Comparison of ENCODE assay signal across 21 cellular contexts in genomic region chr3:67297715-67298475, GRCh38.
"Had no signal": no experiment of that assay in that cellular context is flagged by ENCODE, and none has a peak within 500 bp of the region (broad histone marks: within the 10 kb centered on the region; RNA-seq: fewer than 3 reads in every experiment).

No MANE protein-coding gene starts in this region.

- DNase-seq: IMR-90, Karpas-422, KG1, MG63, NCI-H1092, NCI-H1105 treated with DMSO at 0.1 percent for 48 hours, NCI-H1417 treated with DMSO at 0.1 percent for 48 hours, NCI-H146, NCI-H1694 treated with DMSO at 0.1 percent for 48 hours, NCI-H2029, NCI-H2081 treated with DMSO at 0.1 percent for 48 hours, NCI-H2171, NCI-H226, NCI-H446, NCI-H510A, NCI-H524 treated with DMSO at 0.1 percent for 48 hours, NCI-H69, NCI-H774, PC-3, SHP77, SK-N-SH had no signal
